In the genomic region with DNA sequence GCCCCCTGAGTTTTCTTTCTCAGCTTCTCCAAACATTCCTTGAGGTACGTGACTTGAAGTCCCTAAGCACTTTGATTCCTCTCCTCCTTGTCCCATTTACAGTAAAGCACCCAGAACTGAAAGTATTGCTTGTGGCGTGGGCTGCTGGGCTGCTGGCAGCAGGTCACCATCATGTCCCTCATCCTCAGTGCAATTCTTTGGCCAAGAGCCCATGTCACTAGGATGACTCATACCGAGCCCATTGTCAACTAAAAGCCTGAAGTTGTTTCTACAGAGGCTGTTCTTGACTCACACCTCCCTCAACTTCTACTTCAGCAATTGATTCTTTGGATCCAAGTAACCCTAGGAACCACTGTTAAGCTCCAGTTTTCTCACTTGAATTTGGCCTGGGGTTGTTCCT, we compare ENCODE assay signal across 11 cellular contexts. TPM values are rescaled to one million over a fixed set of nuclear protein-coding genes. Genes with fewer than 3 reads are reported as not detected.
DNase-seq lines count a peak whose midpoint lies in the region; ATAC-seq and TF ChIP-seq lines count a peak whose summit lies in the region.
"Had no signal": no experiment of that assay in that cellular context is flagged by ENCODE, and none has a peak within 500 bp of the region (broad histone marks: within the 10 kb centered on the region; RNA-seq: fewer than 3 reads in every experiment).

No MANE protein-coding gene starts in this region.

- H3K9me3 Mint-ChIP-seq in activated T-cell treated with anti-CD3 and anti-CD28 coated beads, Interleukin-2, amount 50 U/mL, for 72 hours = no peaks in the 10 kb centered on the region
- H3K9me3 Mint-ChIP-seq: nephron had no signal

- H3K4me3 Mint-ChIP-seq in activated T-cell treated with anti-CD3 and anti-CD28 coated beads, Interleukin-2, amount 50 U/mL, for 72 hours = no peak overlapping the region
- H3K4me3 Mint-ChIP-seq: nephron had no signal

- H3K27ac Mint-ChIP-seq in activated T-cell treated with anti-CD3 and anti-CD28 coated beads, Interleukin-2, amount 50 U/mL, for 72 hours = no peak overlapping the region
- H3K27ac Mint-ChIP-seq: nephron had no signal

- intact Hi-C loops in prostate gland (cut with DNase I) = no loop called here

- H3K27me3 Mint-ChIP-seq in activated T-cell treated with anti-CD3 and anti-CD28 coated beads, Interleukin-2, amount 50 U/mL, for 72 hours (ENCODE audit: low read depth) = peaks cover 11% of the 10 kb centered on the region

- WGBS in prostate gland = 32% methylated on average over 3 of the region's 3 CpGs

- no peaks in the 10 kb centered on the region for H3K36me3 ChIP-seq in thoracic aorta
- no peaks in the 10 kb centered on the region for H3K36me3 ChIP-seq in prostate gland
- H3K36me3 ChIP-seq: tibial artery had no signal

- TF ChIP-seq POLR2A in prostate gland (IDR thresholded peaks at IDR 0.05) = no peak

- peak; percentile 48 to 59 for DNase-seq in activated T-cell treated with anti-CD3 and anti-CD28 coated beads, Interleukin-2, amount 50 U/mL, for 72 hours
- no peak for DNase-seq in activated T-cell treated with anti-CD3 and anti-CD28 coated beads, Interleukin-2, amount 50 U/mL, for 1 hour
- DNase-seq in NCI-H2029 treated with DMSO at 0.1 percent for 48 hours (lab: John Stamatoyannopoulos, UW) (peak; percentile 20), dermis microvascular lymphatic vessel endothelial cell (ENCODE audit: low read depth in 2 of 2) (peak; percentile 72 to 80), thoracic aorta (ENCODE audit: low spot score) (no peak), DMS 273 (lab: John Stamatoyannopoulos, UW; ENCODE audit: unreplicated experiment) (no peak), prostate gland (ENCODE audit: low spot score) (no peak)

- peak; percentile 77 to 84 for ATAC-seq in activated T-cell treated with anti-CD3 and anti-CD28 coated beads, Interleukin-2, amount 50 U/mL, for 72 hours (replicated peaks in 1 of 2)
- ATAC-seq in thoracic aorta (ENCODE audit: insufficient number of reproducible peaks, low FRiP score, low read depth) (peak; percentile 30), HG02938 (IDR thresholded peaks at IDR 0.05; ENCODE audit: unreplicated experiment) (no peak)

- H3K4me1 Mint-ChIP-seq in activated T-cell treated with anti-CD3 and anti-CD28 coated beads, Interleukin-2, amount 50 U/mL, for 72 hours (ENCODE audit: low read depth) = peaks cover 50% of the 10 kb centered on the region

- TF ChIP-seq CTCF in thoracic aorta (IDR thresholded peaks at IDR 0.05) = no peak
- no peak for TF ChIP-seq CTCF in prostate gland (IDR thresholded peaks at IDR 0.05)

- no peaks in the 10 kb centered on the region for H3K36me3 Mint-ChIP-seq in activated T-cell treated with anti-CD3 and anti-CD28 coated beads, Interleukin-2, amount 50 U/mL, for 72 hours (ENCODE audit: insufficient read depth in 2 of 2)

- H3K27ac ChIP-seq in thoracic aorta = no peak overlapping the region
- no peak overlapping the region for H3K27ac ChIP-seq in prostate gland
- H3K27ac ChIP-seq: C4-2B, tibial artery had no signal

- H3K4me1 ChIP-seq in thoracic aorta (ENCODE audit: control insufficient read depth in 1 of 2, low read depth in 2 of 2) (peaks cover 0 to 4% of the 10 kb centered on the region in 2 donors), prostate gland (replicated peaks) (no peaks in the 10 kb centered on the region)
- H3K4me1 ChIP-seq: tibial artery had no signal

- H3K4me3 ChIP-seq in thoracic aorta (no peak overlapping the region), prostate gland (no peak overlapping the region)
- H3K4me3 ChIP-seq: tibial artery had no signal

- H3K9me3 ChIP-seq in thoracic aorta (no peaks in the 10 kb centered on the region), prostate gland (no peaks in the 10 kb centered on the region)
- H3K9me3 ChIP-seq: tibial artery had no signal

- H3K27me3 ChIP-seq in thoracic aorta (replicated peaks; ENCODE audit: insufficient read depth) (no peaks in the 10 kb centered on the region), prostate gland (replicated peaks; ENCODE audit: insufficient read depth) (no peaks in the 10 kb centered on the region)
- H3K27me3 ChIP-seq: tibial artery had no signal

RNA-seq across cellular contexts. Expression of gene KPNA2, which starts 54.3 kb away (rescaled TPM):
- 100 to 1,000 TPM; 193 to 201 TPM for total RNA-seq in activated T-cell treated with anti-CD3 and anti-CD28 coated beads, Interleukin-2, amount 50 U/mL, for 72 hours
- total RNA-seq in dermis microvascular lymphatic vessel endothelial cell (89.0 and 103 TPM in 2 replicates), thoracic aorta (10 to 100 TPM; 11.9 to 29.9 TPM), prostate gland (10 to 100 TPM; 13.4 to 68.4 TPM)

Comparison
In these comparisons a context has a peak if more than half of its experiments do, and no peak if none do; other contexts are left out.
1. DNase-seq: peak in activated T-cell treated with anti-CD3 and anti-CD28 coated beads, Interleukin-2, amount 50 U/mL, for 72 hours (2 of 2), NCI-H2029 treated with DMSO at 0.1 percent for 48 hours (single experiment) and dermis microvascular lymphatic vessel endothelial cell (2 of 2); none in activated T-cell treated with anti-CD3 and anti-CD28 coated beads, Interleukin-2, amount 50 U/mL, for 1 hour (single experiment), thoracic aorta (single experiment), DMS 273 (single experiment) and prostate gland (single experiment).